In the genomic region with DNA sequence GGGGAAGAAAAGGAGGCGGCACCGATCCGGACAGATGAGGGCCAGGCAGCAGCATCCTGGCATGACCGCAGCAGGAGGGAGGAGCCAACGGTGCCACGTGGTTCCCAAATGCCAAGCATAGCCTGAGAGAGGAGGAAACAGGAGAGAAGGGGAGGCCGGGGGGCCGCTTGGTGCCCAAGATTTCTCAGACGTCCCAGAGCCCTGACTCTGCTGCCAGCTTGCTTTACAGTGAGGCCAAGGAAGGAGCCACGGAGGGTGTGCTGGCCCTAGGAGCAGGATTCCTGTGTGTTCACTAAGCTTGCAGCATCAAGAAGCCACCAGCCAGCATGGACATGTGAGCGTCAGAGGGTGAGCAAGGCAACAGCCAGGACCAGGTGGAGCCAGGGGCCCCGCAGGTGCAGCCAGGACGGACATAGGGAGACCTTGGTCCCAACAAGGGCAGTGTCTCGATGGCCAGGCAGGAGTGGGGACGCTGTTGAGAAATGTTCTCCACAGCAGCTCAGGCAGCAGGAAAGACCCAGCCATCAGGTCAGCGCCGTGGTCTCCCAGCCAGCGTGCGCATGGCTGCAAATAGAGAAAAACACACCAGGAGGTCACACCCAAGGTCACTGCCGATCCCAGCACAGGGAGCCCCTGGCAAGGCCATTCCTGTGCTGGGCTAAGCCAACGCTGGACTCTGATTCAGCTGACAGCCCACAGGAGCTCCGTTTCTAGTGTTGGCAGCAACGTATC, we compare ENCODE assay signal across 11 cellular contexts.
DNase-seq lines count a peak whose midpoint lies in the region; ATAC-seq and TF ChIP-seq lines count a peak whose summit lies in the region.
"Had no signal": no experiment of that assay in that cellular context is flagged by ENCODE, and none has a peak within 500 bp of the region (broad histone marks: within the 10 kb centered on the region; RNA-seq: fewer than 3 reads in every experiment).

No MANE protein-coding gene starts in this region.

- peak overlapping the region; percentile 15 for H3K23ac ChIP-seq in neuronal stem cell (ENCODE audit: low read depth, low read length, poor library complexity)

- H3K27me3 ChIP-seq in Loucy (ENCODE audit: insufficient read depth, low read length, poor library complexity, severe bottlenecking), result no peaks in the 10 kb centered on the region
- peaks cover 0 to 24% (median 4%) of the 10 kb centered on the region in 3 experiments for H3K27me3 ChIP-seq in neuronal stem cell (ENCODE audit: control insufficient read depth in 3 of 3, insufficient read depth in 3 of 3, low read depth in 1 of 3, low read length in 3 of 3)
- H3K27me3 ChIP-seq: pancreas had no signal

- H3K9me2 ChIP-seq in Loucy (replicated peaks; ENCODE audit: low read depth, low read length), result no peaks in the 10 kb centered on the region

- H3K79me2 ChIP-seq in Loucy (ENCODE audit: insufficient read depth, low read length), result no peaks in the 10 kb centered on the region

- TF ChIP-seq CTCF in C4-2B (conservative IDR thresholded peaks at IDR 0.05) (no peak), Loucy (conservative IDR thresholded peaks at IDR 0.05; ENCODE audit: low read length) (no peak), lower leg skin (IDR thresholded peaks at IDR 0.05) (no peak)

- peak overlapping the region; percentile 70 for H3K9ac ChIP-seq in Loucy (ENCODE audit: low read depth, low read length, poor library complexity, severe bottlenecking)
- no peak overlapping the region for H3K9ac ChIP-seq in neuronal stem cell (ENCODE audit: low read depth, low read length, poor library complexity)

- H2BK120ac ChIP-seq in neuronal stem cell (ENCODE audit: low read depth, low read length), result no peak overlapping the region

- H2BK15ac ChIP-seq in neuronal stem cell (ENCODE audit: low read length), result peak overlapping the region; percentile 93

- peak overlapping the region; percentile 74 for H3K4me2 ChIP-seq in Loucy (ENCODE audit: low read depth, low read length, poor library complexity, severe bottlenecking)
- no peak overlapping the region for H3K4me2 ChIP-seq in neuronal stem cell (ENCODE audit: insufficient read depth, low read length, poor library complexity, severe bottlenecking)

- H3K18ac ChIP-seq in neuronal stem cell (ENCODE audit: low read length), result peak overlapping the region; percentile 67

- H2AFZ ChIP-seq in Loucy (ENCODE audit: low read length) (no peak overlapping the region), neuronal stem cell (ENCODE audit: low read length) (no peak overlapping the region)

- intact Hi-C loops in lower leg skin (cut with DNase I; ENCODE audit: low total_unique reads), result no loop called here

- H2BK12ac ChIP-seq in neuronal stem cell (ENCODE audit: low read length), result no peak overlapping the region

- H3K4me3 ChIP-seq in Loucy (ENCODE audit: low read length, poor library complexity, severe bottlenecking) (peak overlapping the region; percentile 43), neuronal stem cell (ENCODE audit: low read length in 2 of 2) (no peak overlapping the region), lower leg skin (ENCODE audit: low read depth, poor library complexity, severe bottlenecking) (no peak overlapping the region)
- H3K4me3 ChIP-seq: pancreas had no signal

- H2BK5ac ChIP-seq in neuronal stem cell (ENCODE audit: low read length), result no peak overlapping the region

- ATAC-seq in HG03045 (IDR thresholded peaks at IDR 0.05; ENCODE audit: unreplicated experiment) (no peak), GM21737 (IDR thresholded peaks at IDR 0.05; ENCODE audit: unreplicated experiment) (no peak)

- DNase-seq in cerebellar cortex (ENCODE audit: low spot score), result peak; percentile 75
- no peak for DNase-seq in neuronal stem cell (ENCODE audit: low spot score)
- DNase-seq in lower leg skin (ENCODE audit: low spot score in 2 of 2), result no peak
- DNase-seq in NCI-H446 treated with DMSO at 0.1 percent for 48 hours (lab: John Stamatoyannopoulos, UW), result no peak
- DNase-seq: NCI-H2171, SIG-M5 had no signal

- peak overlapping the region; percentile 13 for H3K14ac ChIP-seq in neuronal stem cell (ENCODE audit: low read length)

- H3F3A ChIP-seq in Loucy (ENCODE audit: low read depth), result no peaks in the 10 kb centered on the region

- H3K4me1 ChIP-seq in Loucy (ENCODE audit: insufficient read depth, low read length, poor library complexity, severe bottlenecking) (peaks cover 25% of the 10 kb centered on the region), neuronal stem cell (ENCODE audit: control insufficient read depth in 2 of 2, insufficient read depth in 1 of 2, low read depth in 1 of 2, low read length in 2 of 2) (peaks cover 6 to 26% of the 10 kb centered on the region in 2 donors)

- peak overlapping the region; percentile 57 for H3K27ac ChIP-seq in C4-2B
- no peak overlapping the region for H3K27ac ChIP-seq in neuronal stem cell (replicated peaks; ENCODE audit: low read length)
- H3K27ac ChIP-seq: pancreas had no signal

- TF ChIP-seq POLR2A in lower leg skin (IDR thresholded peaks at IDR 0.05), result no peak

- H4K20me1 ChIP-seq in Loucy (ENCODE audit: insufficient read depth, low read length, poor library complexity, severe bottlenecking), result no peaks in the 10 kb centered on the region

- H3K9me3 ChIP-seq in Loucy (ENCODE audit: insufficient read depth, low read depth, low read length) (peaks cover 19% of the 10 kb centered on the region; the same call in 1 of the 2 replicates), neuronal stem cell (replicated peaks in 1 of 2; ENCODE audit: control insufficient read depth in 2 of 2, insufficient read depth in 1 of 2, low read depth in 1 of 2, low read length in 2 of 2) (peaks cover 2 to 5% of the 10 kb centered on the region in 2 donors)
- H3K9me3 ChIP-seq: pancreas had no signal

- H2AK5ac ChIP-seq in neuronal stem cell (ENCODE audit: low read depth, low read length), result peak overlapping the region; percentile 77

- no peak overlapping the region for H3K4ac ChIP-seq in neuronal stem cell (ENCODE audit: low read length)

- H4K91ac ChIP-seq in neuronal stem cell (ENCODE audit: low read depth, low read length, poor library complexity), result no peak overlapping the region

- H4K8ac ChIP-seq in neuronal stem cell (ENCODE audit: low read depth, low read length), result no peak overlapping the region

- no CpG with 5 or more reads among the region's 23 CpGs for WGBS in neuronal stem cell (ENCODE audit: extremely low coverage in 2 of 2, insufficient read length in 2 of 2, insufficient replicate concordance in 1 of 2), 2 donors
- 72 to 77% methylated on average over 23 of the region's 23 CpGs for WGBS in lower leg skin, 2 donors

- no peaks in the 10 kb centered on the region for H3K79me1 ChIP-seq in neuronal stem cell (ENCODE audit: low read depth, low read length)

- H3K36me3 ChIP-seq in Loucy (ENCODE audit: insufficient read depth, low read length), result no peaks in the 10 kb centered on the region
- H3K36me3 ChIP-seq in neuronal stem cell (replicated peaks in 1 of 2; ENCODE audit: control insufficient read depth in 2 of 2, insufficient read depth in 2 of 2, low read length in 2 of 2), result no peaks in the 10 kb centered on the region
- H3K36me3 ChIP-seq: pancreas had no signal
